Comparison of ENCODE assay signal across 13 cellular contexts in the genomic region with DNA sequence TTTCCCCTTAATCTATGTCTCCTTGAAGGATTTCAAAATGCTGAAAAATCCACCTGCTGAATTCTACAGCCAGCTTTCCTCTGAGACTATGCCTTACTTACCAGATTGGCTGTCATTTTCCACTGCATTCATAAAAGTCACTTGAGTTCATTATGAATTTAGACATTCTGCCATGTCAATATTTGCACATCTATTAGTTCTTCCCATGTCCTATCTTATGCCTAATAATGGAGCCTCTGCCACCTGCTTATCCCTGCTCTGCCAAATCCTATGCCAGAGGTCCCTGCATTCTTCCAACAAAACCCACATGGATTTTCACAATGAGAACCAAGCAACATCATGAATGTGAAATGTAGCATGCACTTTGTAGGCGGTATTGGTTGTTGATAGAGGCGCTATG. TPM values are rescaled to one million over a fixed set of nuclear protein-coding genes. Genes with fewer than 3 reads are reported as not detected.
DNase-seq lines count a peak whose midpoint lies in the region; TF ChIP-seq lines count a peak whose summit lies in the region.
"Had no signal": no experiment of that assay in that cellular context is flagged by ENCODE, and none has a peak within 500 bp of the region (broad histone marks: within the 10 kb centered on the region; RNA-seq: fewer than 3 reads in every experiment).

No MANE protein-coding gene starts in this region.

- H3K27me3 ChIP-seq in ascending aorta, result no peaks in the 10 kb centered on the region
- H3K27me3 ChIP-seq: BLaER1 had no signal

- DNase-seq in COR-L47 (lab: John Stamatoyannopoulos, UW) (peak; percentile 67), DMS53 treated with DMSO at 0.1 percent for 48 hours (lab: John Stamatoyannopoulos, UW; ENCODE audit: unreplicated experiment) (peak; percentile 22), NCI-H446 (lab: John Stamatoyannopoulos, UW) (peak; percentile 39 to 85), ascending aorta (ENCODE audit: low spot score in 2 of 2) (no peak), NCI-H2107 (lab: John Stamatoyannopoulos, UW) (no peak), NCI-H187 treated with DMSO at 0.1 percent for 48 hours (lab: John Stamatoyannopoulos, UW) (no peak), NCI-H526 treated with DMSO at 0.1 percent for 48 hours (lab: John Stamatoyannopoulos, UW) (no peak)
- DNase-seq: DMS 273 treated with DMSO at 0.1 percent for 48 hours, NCI-H2029 treated with DMSO at 0.1 percent for 48 hours, NCI-H226, T-helper 9 cell had no signal

- peak overlapping the region; percentile 5 to 59 for H3K27ac ChIP-seq in ascending aorta
- H3K27ac ChIP-seq: BLaER1, RWPE1 had no signal

- no peak overlapping the region for H3K4me3 ChIP-seq in ascending aorta
- H3K4me3 ChIP-seq: BLaER1 had no signal

- peaks cover 7 to 37% of the 10 kb centered on the region in 2 donors for H3K36me3 ChIP-seq in ascending aorta
- H3K36me3 ChIP-seq: BLaER1 had no signal

- no peak for TF ChIP-seq CTCF in ascending aorta (IDR thresholded peaks at IDR 0.05)

- intact Hi-C loops in ascending aorta (cut with DNase I), result no loop called here

- H3K9me3 ChIP-seq in ascending aorta, result no peaks in the 10 kb centered on the region
- H3K9me3 ChIP-seq: BLaER1 had no signal

- H3K4me1 ChIP-seq in ascending aorta, result peaks cover 0 to 10% of the 10 kb centered on the region in 2 donors
- H3K4me1 ChIP-seq: BLaER1 had no signal

RNA-seq across cellular contexts. Expression of a gene that starts 42.6 kb away (rescaled TPM):
- 69.7 TPM for total RNA-seq in ascending aorta

Comparison
In these comparisons a context has a peak if more than half of its experiments do, and no peak if none do; other contexts are left out.
1. DNase-seq: peak in COR-L47 (single experiment), DMS53 treated with DMSO at 0.1 percent for 48 hours (single experiment) and NCI-H446 (2 of 2); none in ascending aorta (0 of 2), NCI-H2107 (single experiment), NCI-H187 treated with DMSO at 0.1 percent for 48 hours (single experiment) and NCI-H526 treated with DMSO at 0.1 percent for 48 hours (single experiment).